Comparison of ENCODE assay signal across 17 cellular contexts in the genomic region with DNA sequence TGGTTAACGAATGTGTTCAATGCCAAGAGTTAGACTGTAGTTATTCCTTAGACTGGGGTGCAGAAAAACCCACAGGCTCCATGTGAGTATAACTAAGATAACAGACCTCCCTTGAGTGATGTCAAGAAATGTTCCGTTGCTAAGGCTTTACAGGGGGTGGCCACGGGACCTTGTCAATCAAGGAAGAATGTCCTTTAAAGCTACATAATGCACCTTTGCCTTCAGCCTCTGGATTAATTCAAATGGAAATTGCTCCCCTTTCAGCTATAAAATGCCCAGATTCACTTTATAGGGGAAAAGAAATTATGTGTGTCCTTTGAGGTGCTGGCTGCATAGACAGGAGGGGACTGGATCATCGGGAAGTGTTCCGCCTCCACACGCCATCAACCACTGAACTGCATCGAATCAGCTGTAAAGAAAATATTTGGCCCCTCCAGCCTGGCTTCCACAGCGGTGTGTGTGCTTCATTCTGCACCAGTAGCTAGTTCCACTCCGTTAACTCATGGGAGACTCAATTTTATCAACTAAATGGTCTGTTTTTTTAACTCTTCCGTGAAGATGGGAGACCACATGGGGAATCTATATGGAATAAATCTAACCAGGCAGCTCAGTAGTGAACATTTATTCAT.
DNase-seq lines count a peak whose midpoint lies in the region; ATAC-seq and TF ChIP-seq lines count a peak whose summit lies in the region.
"Had no signal": no experiment of that assay in that cellular context is flagged by ENCODE, and none has a peak within 500 bp of the region (broad histone marks: within the 10 kb centered on the region; RNA-seq: fewer than 3 reads in every experiment).

No MANE protein-coding gene starts in this region.

- no peak overlapping the region for H2AK5ac ChIP-seq in neuronal stem cell (ENCODE audit: low read depth, low read length)

- H3K4me2 ChIP-seq in KMS-11 (peak overlapping the region; percentile 97), neuronal stem cell (ENCODE audit: insufficient read depth, low read length, poor library complexity, severe bottlenecking) (no peak overlapping the region)

- no peak overlapping the region for H2BK12ac ChIP-seq in neuronal stem cell (ENCODE audit: low read length)

- no peak overlapping the region for H2BK5ac ChIP-seq in neuronal stem cell (ENCODE audit: low read length)

- H4K20me1 ChIP-seq in KMS-11 (ENCODE audit: insufficient read depth): no peaks in the 10 kb centered on the region

- DNase-seq in Caki2 (ENCODE audit: low read depth) (peak; percentile 69), epithelial cell of proximal tubule (ENCODE audit: low read depth) (peak; percentile 67), neuronal stem cell (ENCODE audit: low spot score) (no peak), chondrocyte (ENCODE audit: low spot score) (no peak), DMS53 (lab: John Stamatoyannopoulos, UW) (no peak), right cardiac atrium (no peak)
- DNase-seq: activated CD8-positive, alpha-beta T cell treated with anti-CD3 and anti-CD28 coated beads, Interleukin-2, amount 10 ng/mL, durations not matched to agents 7 days and 5 days; activated naive CD8-positive, alpha-beta T cell treated with anti-CD3 and anti-CD28 coated beads, Interleukin-2, amount 10 ng/mL, durations not matched to agents 7 days and 5 days; CD4-positive, alpha-beta memory T cell; cortex of kidney; NCI-H526 treated with DMSO at 0.1 percent for 48 hours; spleen; substantia nigra had no signal

- no peak overlapping the region for H3K18ac ChIP-seq in neuronal stem cell (ENCODE audit: low read length)

- H3K9ac ChIP-seq in KMS-11: peak overlapping the region; percentile 96
- H3K9ac ChIP-seq in neuronal stem cell (ENCODE audit: low read depth, low read length, poor library complexity): no peak overlapping the region

- H3K4me3 Mint-ChIP-seq in chondrocyte (ENCODE audit: unreplicated experiment): no peak overlapping the region
- H3K4me3 Mint-ChIP-seq: activated CD8-positive, alpha-beta T cell treated with anti-CD3 and anti-CD28 coated beads, Interleukin-2, amount 10 ng/mL, durations not matched to agents 7 days and 5 days had no signal

- no peak overlapping the region for H3K23ac ChIP-seq in neuronal stem cell (ENCODE audit: low read depth, low read length, poor library complexity)

- peak overlapping the region; percentile 100 for H3K27ac ChIP-seq in KMS-11
- no peak overlapping the region for H3K27ac ChIP-seq in neuronal stem cell (replicated peaks; ENCODE audit: low read length)
- no peak overlapping the region for H3K27ac ChIP-seq in right cardiac atrium (ENCODE audit: low read length)
- H3K27ac ChIP-seq: SJCRH30, spleen had no signal

- H3K27me3 ChIP-seq in KMS-11 (ENCODE audit: insufficient read depth, low read depth) (no peaks in the 10 kb centered on the region), neuronal stem cell (ENCODE audit: control insufficient read depth in 3 of 3, insufficient read depth in 3 of 3, low read depth in 1 of 3, low read length in 3 of 3) (no peaks in the 10 kb centered on the region), right cardiac atrium (ENCODE audit: control insufficient read depth, insufficient read depth) (no peaks in the 10 kb centered on the region)
- H3K27me3 ChIP-seq: SJCRH30, spleen had no signal

- H3K36me3 Mint-ChIP-seq in chondrocyte (ENCODE audit: low read depth): peaks cover 1% of the 10 kb centered on the region
- H3K36me3 Mint-ChIP-seq: CD4-positive, alpha-beta memory T cell had no signal

- H3K9me3 ChIP-seq in neuronal stem cell (replicated peaks in 1 of 2; ENCODE audit: control insufficient read depth in 2 of 2, insufficient read depth in 1 of 2, low read depth in 1 of 2, low read length in 2 of 2): peaks cover 0 to 8% of the 10 kb centered on the region in 2 donors
- H3K9me3 ChIP-seq in right cardiac atrium (ENCODE audit: control insufficient read depth, low read length): no peaks in the 10 kb centered on the region
- H3K9me3 ChIP-seq: SJCRH30 had no signal

- TF ChIP-seq CTCF in KMS-11 (conservative IDR thresholded peaks at IDR 0.05; ENCODE audit: low read depth, low read length) (no peak), epithelial cell of proximal tubule (conservative IDR thresholded peaks at IDR 0.05; ENCODE audit: low read depth, low read length) (no peak), chondrocyte (IDR thresholded peaks at IDR 0.05) (no peak)

- no peaks in the 10 kb centered on the region for H3K36me3 ChIP-seq in KMS-11 (ENCODE audit: insufficient read depth)
- H3K36me3 ChIP-seq in neuronal stem cell (replicated peaks in 1 of 2; ENCODE audit: control insufficient read depth in 2 of 2, insufficient read depth in 2 of 2, low read length in 2 of 2): no peaks in the 10 kb centered on the region
- H3K36me3 ChIP-seq: SJCRH30, spleen had no signal

- in situ Hi-C loops in Caki2 (cut with HindIII; ENCODE audit: low pct_unique_long_range_greater_than_20kb, low sequenced_read_pairs): no loop called here

- H3K4ac ChIP-seq in neuronal stem cell (ENCODE audit: low read length): no peak overlapping the region

- H3K4me1 ChIP-seq in KMS-11 (ENCODE audit: low read depth, poor library complexity, severe bottlenecking): peaks cover 91% of the 10 kb centered on the region
- H3K4me1 ChIP-seq in neuronal stem cell (ENCODE audit: control insufficient read depth in 2 of 2, insufficient read depth in 1 of 2, low read depth in 1 of 2, low read length in 2 of 2): peaks cover 13 to 51% of the 10 kb centered on the region in 2 donors
- H3K4me1 ChIP-seq in right cardiac atrium (ENCODE audit: control insufficient read depth, insufficient read depth, low read length): no peaks in the 10 kb centered on the region
- H3K4me1 ChIP-seq: SJCRH30 had no signal

- peaks cover 23% of the 10 kb centered on the region for H3K79me2 ChIP-seq in KMS-11 (ENCODE audit: insufficient read depth, low read depth)

- peaks cover 20% of the 10 kb centered on the region for H3K4me1 Mint-ChIP-seq in chondrocyte (ENCODE audit: low read depth)

- H3K79me1 ChIP-seq in neuronal stem cell (ENCODE audit: low read depth, low read length): no peaks in the 10 kb centered on the region

- no peak overlapping the region for H2BK120ac ChIP-seq in neuronal stem cell (ENCODE audit: low read depth, low read length)

- H3K4me3 ChIP-seq in KMS-11 (IDR thresholded peaks at IDR 0.05; ENCODE audit: insufficient read depth, low read depth, low read length) (no peak overlapping the region), epithelial cell of proximal tubule (ENCODE audit: low read depth, low read length) (no peak overlapping the region), neuronal stem cell (ENCODE audit: low read length in 2 of 2) (peak overlapping the region in 1 of 2 donors; percentile 11), right cardiac atrium (ENCODE audit: low read length) (no peak overlapping the region)
- H3K4me3 ChIP-seq: SJCRH30, spleen had no signal

- ATAC-seq in HG02642 (IDR thresholded peaks at IDR 0.05; ENCODE audit: poor library complexity, unreplicated experiment) (no peak), right cardiac atrium (no peak)
- ATAC-seq: activated CD8-positive, alpha-beta T cell treated with anti-CD3 and anti-CD28 coated beads, Interleukin-2, amount 10 ng/mL, durations not matched to agents 7 days and 5 days had no signal

- H3K27me3 Mint-ChIP-seq in chondrocyte (ENCODE audit: low read depth): peaks cover 15% of the 10 kb centered on the region
- H3K27me3 Mint-ChIP-seq: CD4-positive, alpha-beta memory T cell; progenitor cell of endocrine pancreas had no signal

- intact Hi-C loops in right cardiac atrium (cut with DNase I): no loop called here

- H3K27ac Mint-ChIP-seq in chondrocyte (ENCODE audit: unreplicated experiment): no peak overlapping the region
- H3K27ac Mint-ChIP-seq: progenitor cell of endocrine pancreas had no signal

- no peak overlapping the region for H4K8ac ChIP-seq in neuronal stem cell (ENCODE audit: low read depth, low read length)

- no CpG with 5 or more reads among the region's 10 CpGs for WGBS in neuronal stem cell (ENCODE audit: extremely low coverage in 2 of 2, insufficient read length in 2 of 2, insufficient replicate concordance in 1 of 2), 2 donors
- WGBS in right cardiac atrium: 79% methylated on average over 10 of the region's 10 CpGs

- no peak overlapping the region for H3K14ac ChIP-seq in neuronal stem cell (ENCODE audit: low read length)

- no peak overlapping the region for H2BK15ac ChIP-seq in neuronal stem cell (ENCODE audit: low read length)

- H2AFZ ChIP-seq in KMS-11 (ENCODE audit: low read depth): no peak overlapping the region
- H2AFZ ChIP-seq in neuronal stem cell (ENCODE audit: low read length): peak overlapping the region; percentile 89

- no peak overlapping the region for H4K91ac ChIP-seq in neuronal stem cell (ENCODE audit: low read depth, low read length, poor library complexity)

- H3K9me3 Mint-ChIP-seq in chondrocyte (ENCODE audit: low read depth): peaks cover 7% of the 10 kb centered on the region

Comparison
In these comparisons a context has a peak if more than half of its experiments do, and no peak if none do; other contexts are left out.
1. DNase-seq: peak in Caki2 (single experiment) and epithelial cell of proximal tubule (single experiment); none in neuronal stem cell (single experiment), chondrocyte (single experiment), DMS53 (single experiment) and right cardiac atrium (0 of 3).